ENCODE assay signal across 19 cellular contexts in genomic region chr3:54573922-54574321, GRCh38.
"Had no signal": no experiment of that assay in that cellular context is flagged by ENCODE, and none has a peak within 500 bp of the region (broad histone marks: within the 10 kb centered on the region; RNA-seq: fewer than 3 reads in every experiment).

No MANE protein-coding gene starts in this region.

- H3K9ac ChIP-seq: parathyroid adenoma had no signal

- ATAC-seq: gastrocnemius medialis; left lobe of liver; natural killer cell; sciatic nerve; stimulated activated effector memory CD8-positive, alpha-beta T cell treated with anti-CD3 and anti-CD28 coated beads, Interleukin-12 subunit alpha, Interleukin-12 subunit beta, amount 100 ng/mL, for 72 hours had no signal

- DNase-seq: dorsolateral prefrontal cortex; effector CD4-positive, alpha-beta T cell; foreskin fibroblast; gastrocnemius medialis; head of caudate nucleus; kidney; natural killer cell; stimulated activated CD4-positive, alpha-beta T cell treated with anti-CD3 and anti-CD28 coated beads, Interleukin-12 subunit alpha, Interleukin-12 subunit beta, amount 100 ng/mL, for 4 hours; stimulated activated CD4-positive, alpha-beta T cell treated with anti-CD3 and anti-CD28 coated beads, Interleukin-1b, Interleukin-23, amount 100 ng/mL, for 48 hours; stimulated activated CD4-positive, alpha-beta T cell treated with anti-CD3 and anti-CD28 coated beads, Interleukin-4, amount 100 ng/mL, for 1 hour; stimulated activated naive CD4-positive, alpha-beta T cell treated with Interleukin-2 at 50 U/mL for 16 hours; stomach; thyroid gland had no signal

- H3K4me1 ChIP-seq: gastrocnemius medialis, parathyroid adenoma, stomach, thyroid gland had no signal

- H3K4me2 ChIP-seq: smooth muscle cell had no signal

- H3K9me3 ChIP-seq: gastrocnemius medialis, stomach, thyroid gland had no signal

- H3K36me3 ChIP-seq: gastrocnemius medialis, stomach, thyroid gland had no signal

- H3K79me2 ChIP-seq: parathyroid adenoma had no signal

- H3K27me3 ChIP-seq: gastrocnemius medialis, stomach, thyroid gland had no signal

- H3K4me3 ChIP-seq: gastrocnemius medialis, lung, smooth muscle cell, stomach, thyroid gland had no signal

- H3K27ac ChIP-seq: dorsolateral prefrontal cortex, gastrocnemius medialis, parathyroid adenoma, stomach, thyroid gland had no signal

- H2AFZ ChIP-seq: parathyroid adenoma had no signal
